ENCODE assay signal across 8 cellular contexts in genomic region chr1:226626577-226626956, GRCh38.
DNase-seq lines count a peak whose midpoint lies in the region; ATAC-seq and TF ChIP-seq lines count a peak whose summit lies in the region.

No MANE protein-coding gene starts in this region.

- H3K4me2 ChIP-seq in BLaER1 treated with 17β-estradiol and CSF1 and Interleukin-3, amounts not matched to agents 10 nM and 100 nM = peak overlapping the region in 10 of 11 experiments; percentile 12 to 53 (median 40); a peak in 15 of 22 replicates

- peaks cover 6 to 19% (median 10%) of the 10 kb centered on the region in 11 experiments; a peak in 19 of 22 replicates for H3K9me3 ChIP-seq in BLaER1 treated with 17β-estradiol and CSF1 and Interleukin-3, amounts not matched to agents 10 nM and 100 nM (replicated peaks in 1 of 11)
- H3K9me3 ChIP-seq in vagina = no peaks in the 10 kb centered on the region

- no peak overlapping the region for H3K4me3 ChIP-seq in BLaER1 treated with 17β-estradiol and CSF1 and Interleukin-3, amounts not matched to agents 10 nM and 100 nM
- no peak overlapping the region for H3K4me3 ChIP-seq in vagina

- H3K27me3 ChIP-seq in BLaER1 treated with 17β-estradiol and CSF1 and Interleukin-3, amounts not matched to agents 10 nM and 100 nM = no peaks in the 10 kb centered on the region
- H3K27me3 ChIP-seq in vagina = no peaks in the 10 kb centered on the region

- no peaks in the 10 kb centered on the region for H3K9me3 Mint-ChIP-seq in activated naive CD4-positive, alpha-beta T cell treated with anti-CD3 and anti-CD28 coated beads, Interleukin-2, amount 50 U/mL, for 72 hours

- 0 out of 22 replicates have a peak, but pooled peaks cover 0 to 6% (median 0%) of the 10 kb centered on the region in 11 experiments for H3K36me3 ChIP-seq in BLaER1 treated with 17β-estradiol and CSF1 and Interleukin-3, amounts not matched to agents 10 nM and 100 nM
- H3K36me3 ChIP-seq in vagina = no peaks in the 10 kb centered on the region

- peaks cover 14 to 37% (median 31%) of the 10 kb centered on the region in 10 experiments for H3K4me1 ChIP-seq in BLaER1 treated with 17β-estradiol and CSF1 and Interleukin-3, amounts not matched to agents 10 nM and 100 nM
- peaks cover 11% of the 10 kb centered on the region for H3K4me1 ChIP-seq in vagina

- intact Hi-C loops in Right ventricle myocardium superior (cut with DNase I) = no loop called here
- intact Hi-C loops in vagina (cut with DNase I) = loop anchor here (2.0 kb wide), 1 partner anchor 202 kb away; no protein-coding TSS in a partner anchor

- peak; percentile 68 for DNase-seq in GM19240 (ENCODE audit: insufficient read length, low spot score)
- peak; percentile 76 for DNase-seq in HK-2 (ENCODE audit: unreplicated experiment)
- peak; percentile 61 for DNase-seq in SW480 (ENCODE audit: low spot score)
- DNase-seq in activated naive CD4-positive, alpha-beta T cell treated with anti-CD3 and anti-CD28 coated beads, Interleukin-2, amount 50 U/mL, for 72 hours (ENCODE audit: low spot score in 2 of 2) = peak; percentile 82 to 86
- peak; percentile 84 for DNase-seq in Right ventricle myocardium superior
- DNase-seq in putamen (ENCODE audit: low spot score) = peak; percentile 59
- no peak for DNase-seq in vagina (ENCODE audit: extremely low spot score in 2 of 2)

- ATAC-seq in activated naive CD4-positive, alpha-beta T cell treated with anti-CD3 and anti-CD28 coated beads, Interleukin-2, amount 50 U/mL, for 72 hours = peak; percentile 71 to 84
- peak; percentile 85 for ATAC-seq in Right ventricle myocardium superior (ENCODE audit: poor library complexity)

- H3K27ac ChIP-seq in BLaER1 treated with 17β-estradiol and CSF1 and Interleukin-3, amounts not matched to agents 10 nM and 100 nM = no peak overlapping the region
- H3K27ac ChIP-seq in vagina = peak overlapping the region; percentile 26

- TF ChIP-seq POLR2A in vagina (IDR thresholded peaks at IDR 0.05) = no peak

- H3K36me3 Mint-ChIP-seq in activated naive CD4-positive, alpha-beta T cell treated with anti-CD3 and anti-CD28 coated beads, Interleukin-2, amount 50 U/mL, for 72 hours = peaks cover 0 to 22% of the 10 kb centered on the region in 2 donors

- no peaks in the 10 kb centered on the region for H4K20me1 ChIP-seq in BLaER1 treated with 17β-estradiol and CSF1 and Interleukin-3, amounts not matched to agents 10 nM and 100 nM

- peak; percentile 76 to 90 (median 86) for TF ChIP-seq CTCF in vagina (IDR thresholded peaks at IDR 0.05)

- no peak overlapping the region for H3K9ac ChIP-seq in BLaER1 treated with 17β-estradiol and CSF1 and Interleukin-3, amounts not matched to agents 10 nM and 100 nM

- peak overlapping the region; percentile 85 to 89 for H3K27ac Mint-ChIP-seq in activated naive CD4-positive, alpha-beta T cell treated with anti-CD3 and anti-CD28 coated beads, Interleukin-2, amount 50 U/mL, for 72 hours

Comparison
In these comparisons a context has a peak if more than half of its experiments do, and no peak if none do; other contexts are left out.
1. DNase-seq: peak in GM19240 (single experiment), HK-2 (single experiment), SW480 (single experiment), activated naive CD4-positive, alpha-beta T cell treated with anti-CD3 and anti-CD28 coated beads, Interleukin-2, amount 50 U/mL, for 72 hours (2 of 2), Right ventricle myocardium superior (single experiment) and putamen (single experiment); none in vagina (0 of 2).